1 cellular context compared by ENCODE assay signal in genomic region chr7:479115-479947, GRCh38.
TF ChIP-seq lines count a peak whose summit lies in the region.

No MANE protein-coding gene starts in this region.

TF ChIP-seq in GM23338, 12 proteins besides CTCF, POLR2A, EP300 and RAD21 (continued from another document):
- TF ChIP-seq ZNF462 (CRISPR knock-in tag; IDR thresholded peaks at IDR 0.05) (no peak), EZH2 (IDR thresholded peaks at IDR 0.05; ENCODE audit: low read depth, unreplicated experiment) (no peak), NANOG (IDR thresholded peaks at IDR 0.05; ENCODE audit: borderline replicate concordance) (no peak)
- TF ChIP-seq, protein P1, sequence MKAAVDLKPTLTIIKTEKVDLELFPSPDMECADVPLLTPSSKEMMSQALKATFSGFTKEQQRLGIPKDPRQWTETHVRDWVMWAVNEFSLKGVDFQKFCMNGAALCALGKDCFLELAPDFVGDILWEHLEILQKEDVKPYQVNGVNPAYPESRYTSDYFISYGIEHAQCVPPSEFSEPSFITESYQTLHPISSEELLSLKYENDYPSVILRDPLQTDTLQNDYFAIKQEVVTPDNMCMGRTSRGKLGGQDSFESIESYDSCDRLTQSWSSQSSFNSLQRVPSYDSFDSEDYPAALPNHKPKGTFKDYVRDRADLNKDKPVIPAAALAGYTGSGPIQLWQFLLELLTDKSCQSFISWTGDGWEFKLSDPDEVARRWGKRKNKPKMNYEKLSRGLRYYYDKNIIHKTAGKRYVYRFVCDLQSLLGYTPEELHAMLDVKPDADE (IDR thresholded peaks at IDR 0.05) = no peak
